26 cellular contexts compared by ENCODE assay signal in genomic region chr1:41830711-41831110, GRCh38.
"Had no signal": no experiment of that assay in that cellular context is flagged by ENCODE, and none has a peak within 500 bp of the region (broad histone marks: within the 10 kb centered on the region; RNA-seq: fewer than 3 reads in every experiment).

No MANE protein-coding gene starts in this region.

- H3K4me1 ChIP-seq: body of pancreas, prostate gland, spleen had no signal

- H3K4me3 Mint-ChIP-seq: activated naive CD4-positive, alpha-beta T cell treated with anti-CD3 and anti-CD28 coated beads for 36 hours; naive thymus-derived CD4-positive, alpha-beta T cell; neural progenitor cell had no signal

- H3K27ac ChIP-seq: body of pancreas, gastrocnemius medialis, heart right ventricle, lower lobe of right lung, neural progenitor cell, ovary, prostate gland, right atrium auricular region, spleen, tibial nerve had no signal

- H3K9ac ChIP-seq: neural progenitor cell had no signal

- H3K27me3 ChIP-seq: body of pancreas, gastrocnemius medialis, heart right ventricle, neural progenitor cell, ovary, right atrium auricular region, spleen, tibial nerve had no signal

- H3K27ac Mint-ChIP-seq: activated naive CD4-positive, alpha-beta T cell treated with anti-CD3 and anti-CD28 coated beads for 36 hours; neural progenitor cell had no signal

- H3K9me3 ChIP-seq: body of pancreas, gastrocnemius medialis, heart right ventricle, lower lobe of right lung, ovary, prostate gland, right atrium auricular region, spleen, tibial nerve had no signal

- H3K36me3 Mint-ChIP-seq: neural progenitor cell had no signal

- H3K9me3 Mint-ChIP-seq: activated naive CD4-positive, alpha-beta T cell treated with anti-CD3 and anti-CD28 coated beads for 36 hours; naive thymus-derived CD4-positive, alpha-beta T cell; neural progenitor cell had no signal

- H3K36me3 ChIP-seq: gastrocnemius medialis, heart right ventricle, lower lobe of right lung, neural progenitor cell, ovary, prostate gland, right atrium auricular region, spleen, tibial nerve had no signal

- H3K4me1 Mint-ChIP-seq: naive thymus-derived CD4-positive, alpha-beta T cell; neural progenitor cell had no signal

- H3K4me2 ChIP-seq: neural progenitor cell had no signal

- H3K4me3 ChIP-seq: body of pancreas, gastrocnemius medialis, heart right ventricle, lower lobe of right lung, neural progenitor cell, ovary, prostate gland, right atrium auricular region, spleen, tibial nerve had no signal

- DNase-seq: activated CD4-positive, alpha-beta T cell treated with anti-CD3 and anti-CD28 coated beads for 4 hours; activated CD4-positive, alpha-beta T cell treated with anti-CD3 and anti-CD28 coated beads, Interleukin-2, amount 50 U/mL, for 48 hours; activated CD4-positive, CD25-positive, alpha-beta regulatory T cell; activated effector memory CD4-positive, alpha-beta T cell treated with Interleukin-2 at 50 U/mL for 16 hours; activated naive CD4-positive, alpha-beta T cell treated with anti-CD3 and anti-CD28 coated beads for 36 hours; activated T-cell treated with anti-CD3 and anti-CD28 coated beads, Interleukin-2, amount 50 U/mL, for 48 hours; body of pancreas; dermis blood vessel endothelial cell; effector CD8-positive, alpha-beta T cell; gastrocnemius medialis; heart right ventricle; islet precursor cell; left colon; lower lobe of right lung; mesendoderm; naive thymus-derived CD4-positive, alpha-beta T cell; ovary; spleen; stimulated activated CD4-positive, alpha-beta T cell treated with anti-CD3 and anti-CD28 coated beads, Interleukin-4, amount 100 ng/mL, for 24 hours; stimulated activated naive CD8-positive, alpha-beta T cell treated with anti-CD3 and anti-CD28 coated beads, Interleukin-15, Interleukin-2, amounts not matched to agents 100 U/mL and 50 U/mL, for 24 hours; substantia nigra; T1000 had no signal

- H2AFZ ChIP-seq: neural progenitor cell had no signal

- ATAC-seq: body of pancreas; gastrocnemius medialis; left colon; lower lobe of right lung; naive thymus-derived CD4-positive, alpha-beta T cell; stimulated activated naive CD8-positive, alpha-beta T cell treated with anti-CD3 and anti-CD28 coated beads, Interleukin-15, Interleukin-2, amounts not matched to agents 100 U/mL and 50 U/mL, for 24 hours had no signal
